8 cellular contexts compared by ENCODE assay signal in genomic region chr16:74984670-74985411, GRCh38. TPM values are rescaled to one million over a fixed set of nuclear protein-coding genes. Genes with fewer than 3 reads are reported as not detected.
A peak's percentile ranks its signal among the peaks of the same experiment; 100 is the strongest.
DNase-seq lines count a peak whose midpoint lies in the region; FAIRE-seq and TF ChIP-seq lines count a peak whose summit lies in the region.

Gene WDR59 (minus strand): TSS chr16:74985123. CDS start chr16:74985017, 106 bp downstream.

- no peaks in the 10 kb centered on the region for H3K27me3 Mint-ChIP-seq in activated naive CD4-positive, alpha-beta T cell treated with anti-CD3 and anti-CD28 coated beads for 36 hours (ENCODE audit: low read depth)

- H3K27ac ChIP-seq in neutrophil (peak within 1 kb of the TSS; percentile 68), substantia nigra (ENCODE audit: low read depth, low read length, poor library complexity, severe bottlenecking) (peak within 1 kb of the TSS; percentile 69)

- peak; percentile 99 for DNase-seq in GM03348 (ENCODE audit: low spot score)
- peak; percentile 99 for DNase-seq in HFF-Myc (ENCODE audit: extremely low read depth, low read depth)
- DNase-seq in NAMALWA (ENCODE audit: low spot score): peak; percentile 100
- peak; percentile 100 for DNase-seq in SK-N-DZ (ENCODE audit: low spot score)
- DNase-seq in activated naive CD4-positive, alpha-beta T cell treated with anti-CD3 and anti-CD28 coated beads for 36 hours: peak; percentile 100
- peak; percentile 90 to 98 for DNase-seq in frontal cortex (ENCODE audit: low spot score in 2 of 2)
- peak; percentile 71 to 99 (median 98) for DNase-seq in substantia nigra (lab: John Stamatoyannopoulos, UW)

- peak within 1 kb of the TSS; percentile 73 for H3K27ac Mint-ChIP-seq in activated naive CD4-positive, alpha-beta T cell treated with anti-CD3 and anti-CD28 coated beads for 36 hours

- CTCF ChIA-PET in activated naive CD4-positive, alpha-beta T cell treated with anti-CD3 and anti-CD28 coated beads for 36 hours (lab: Charles Lee): interaction anchor here (0.6 to 4.9 kb wide), 3 partner anchors 13 to 408 kb away, joined by 3 to 27 read pairs (median 10); partner anchors contain the start of gene ZNRF1

- H3K9me3 ChIP-seq in neutrophil: no peaks in the 10 kb centered on the region

- H3K4me1 Mint-ChIP-seq in activated naive CD4-positive, alpha-beta T cell treated with anti-CD3 and anti-CD28 coated beads for 36 hours (ENCODE audit: low read depth): peaks cover 16% of the 10 kb centered on the region

- H3K4me3 ChIP-seq in HFF-Myc (replicated peaks; ENCODE audit: low read depth, low read length) (peak within 1 kb of the TSS; percentile 85), neutrophil (ENCODE audit: low read depth in 1 of 2, low read length in 1 of 2) (peak within 1 kb of the TSS; percentile 97 to 98)

- FAIRE-seq in frontal cortex (lab: Jason Lieb, UNC): peak; percentile 24

- TF ChIP-seq CTCF in HFF-Myc (IDR thresholded peaks at IDR 0.05; ENCODE audit: low read depth, low read length, missing control alignments): no peak
- TF ChIP-seq CTCF in neutrophil (IDR thresholded peaks at IDR 0.05): peak; percentile 42

- H3K4me1 ChIP-seq in neutrophil (ENCODE audit: control insufficient read depth in 1 of 2, insufficient read depth in 1 of 2, low read depth in 1 of 2, low read length in 1 of 2): peaks cover 9 to 11% of the 10 kb centered on the region in 2 experiments

- H3K27me3 ChIP-seq in neutrophil: no peaks in the 10 kb centered on the region

- peak within 1 kb of the TSS; percentile 88 for H3K4me3 Mint-ChIP-seq in activated naive CD4-positive, alpha-beta T cell treated with anti-CD3 and anti-CD28 coated beads for 36 hours

- no peaks in the 10 kb centered on the region for H3K9me3 Mint-ChIP-seq in activated naive CD4-positive, alpha-beta T cell treated with anti-CD3 and anti-CD28 coated beads for 36 hours

- H3K36me3 ChIP-seq in neutrophil: no peaks in the 10 kb centered on the region

- intact Hi-C loops in activated naive CD4-positive, alpha-beta T cell treated with anti-CD3 and anti-CD28 coated beads for 36 hours (cut with micrococcal nuclease): loop anchor here (1.0 to 5.0 kb wide), 6 partner anchors 117 to 662 kb away; partner anchors contain the start of genes CFDP1, KARS1, MLKL and TERF2IP

- H3K36me3 Mint-ChIP-seq in activated naive CD4-positive, alpha-beta T cell treated with anti-CD3 and anti-CD28 coated beads for 36 hours (ENCODE audit: low read depth): no peaks in the 10 kb centered on the region

RNA-seq across cellular contexts. Expression of gene WDR59, which starts in this region (rescaled TPM):
- polyA plus RNA-seq in SK-N-DZ (2014; cell fraction: cytosol; rRNA removed): 20.2 and 25.3 TPM in 2 replicates
- polyA plus RNA-seq in SK-N-DZ (2014; cell fraction: nucleus; rRNA removed): 68.7 and 112 TPM in 2 replicates
- total RNA-seq in activated naive CD4-positive, alpha-beta T cell treated with anti-CD3 and anti-CD28 coated beads for 36 hours: 10 to 100 TPM; 47.8 to 55.6 TPM
- total RNA-seq in frontal cortex: 19.6 TPM

Comparison
In these comparisons a context has a peak if more than half of its experiments do, and no peak if none do; other contexts are left out.
1. Peak in every context shown above with its lines: DNase-seq, H3K4me3 ChIP-seq and H3K27ac ChIP-seq.